1 cellular context compared by ENCODE assay signal in genomic region chr6:114144887-114145851, GRCh38.
TF ChIP-seq lines count a peak whose summit lies in the region.

No MANE protein-coding gene starts in this region.

TF ChIP-seq in HepG2, 621 proteins besides CTCF, POLR2A, EP300 and RAD21 (continued from another document and continues in another):
- no peak for TF ChIP-seq ZBTB43 (CRISPR knock-in tag; conservative IDR thresholded peaks at IDR 0.05)
- no peak for TF ChIP-seq SP1 (IDR thresholded peaks at IDR 0.05)
- TF ChIP-seq SP1 (CRISPR knock-in tag; IDR thresholded peaks at IDR 0.05), result no peak
- no peak for TF ChIP-seq RELA (CRISPR knock-in tag; IDR thresholded peaks at IDR 0.05)
- 0 out of 2 replicates have a peak, but pooled peaks have one; percentile 40 for TF ChIP-seq FOXC1 (CRISPR knock-in tag; IDR thresholded peaks at IDR 0.05; ENCODE audit: borderline replicate concordance)
- TF ChIP-seq ZC3H13 (CRISPR knock-in tag; IDR thresholded peaks at IDR 0.05), result no peak
- 0 out of 2 replicates have a peak, but pooled peaks have one; percentile 24 for TF ChIP-seq ZNF557 (CRISPR knock-in tag; IDR thresholded peaks at IDR 0.05)
- no peak for TF ChIP-seq REXO4 (CRISPR knock-in tag; IDR thresholded peaks at IDR 0.05; ENCODE audit: borderline replicate concordance)
- no peak for TF ChIP-seq NFE2L1 (CRISPR knock-in tag; IDR thresholded peaks at IDR 0.05; ENCODE audit: borderline replicate concordance)
- TF ChIP-seq CSRNP2 (CRISPR knock-in tag; conservative IDR thresholded peaks at IDR 0.05; ENCODE audit: low read depth), result no peak
- TF ChIP-seq ZNF552 (CRISPR knock-in tag; IDR thresholded peaks at IDR 0.05; ENCODE audit: borderline replicate concordance), result 0 out of 2 replicates have a peak, but pooled peaks have one; percentile 18
- no peak for TF ChIP-seq GATAD1 (CRISPR knock-in tag; IDR thresholded peaks at IDR 0.05)
- 0 out of 2 replicates have a peak, but pooled peaks have one; percentile 47 for TF ChIP-seq ZNF607 (CRISPR knock-in tag; IDR thresholded peaks at IDR 0.05; ENCODE audit: borderline replicate concordance)
- no peak for TF ChIP-seq KIAA2018 (CRISPR knock-in tag; IDR thresholded peaks at IDR 0.05; ENCODE audit: borderline replicate concordance)
- TF ChIP-seq DMTF1 (CRISPR knock-in tag; IDR thresholded peaks at IDR 0.05), result no peak
- no peak for TF ChIP-seq TRAFD1 (CRISPR knock-in tag; IDR thresholded peaks at IDR 0.05; ENCODE audit: borderline replicate concordance)
- peak; percentile 13; the same call in 1 of the 2 replicates for TF ChIP-seq MAX (IDR thresholded peaks at IDR 0.05)
- TF ChIP-seq PATZ1 (CRISPR knock-in tag; IDR thresholded peaks at IDR 0.05), result no peak
- no peak for TF ChIP-seq ARNT2 (CRISPR knock-in tag; IDR thresholded peaks at IDR 0.05; ENCODE audit: low read depth)
- TF ChIP-seq ZEB1 (IDR thresholded peaks at IDR 0.05; ENCODE audit: insufficient replicate concordance, low read depth), result peak; percentile 73
- no peak for TF ChIP-seq TFE3 (CRISPR knock-in tag; IDR thresholded peaks at IDR 0.05)
- TF ChIP-seq KDM4B (CRISPR knock-in tag; IDR thresholded peaks at IDR 0.05), result peak; percentile 17; the same call in 1 of the 2 replicates
